In genomic region chr1:45802343-45803298, GRCh38 we compare ENCODE assay signal across 1 cellular context.
TF ChIP-seq lines count a peak whose summit lies in the region.

No MANE protein-coding gene starts in this region.

TF ChIP-seq in HCT116, 20 proteins besides CTCF, POLR2A, EP300 and RAD21 (continued from another document):
- TF ChIP-seq REST (IDR thresholded peaks at IDR 0.05; ENCODE audit: low read depth): no peak
- no peak for TF ChIP-seq EZH2 (IDR thresholded peaks at IDR 0.05)
- TF ChIP-seq ZFX (IDR thresholded peaks at IDR 0.05): no peak
- peak; percentile 72 for TF ChIP-seq JUND (IDR thresholded peaks at IDR 0.05)
- no peak for TF ChIP-seq ELF1 (IDR thresholded peaks at IDR 0.05; ENCODE audit: borderline replicate concordance, low read depth)
- no peak for TF ChIP-seq CEBPB (IDR thresholded peaks at IDR 0.05; ENCODE audit: low read depth)
